ENCODE assay signal across 8 cellular contexts in genomic region chrX:64205441-64205734, GRCh38. TPM values are rescaled to one million over a fixed set of nuclear protein-coding genes. Genes with fewer than 3 reads are reported as not detected.
DNase-seq lines count a peak whose midpoint lies in the region; ATAC-seq and TF ChIP-seq lines count a peak whose summit lies in the region.

Gene AMER1 (minus strand): TSS chrX:64205708. CDS start chrX:64193286, 12,422 bp downstream.

- in situ Hi-C loops in KBM-7 (cut with MboI; ENCODE audit: low pct_unique_long_range_greater_than_20kb, low sequenced_read_pairs), result no loop called here

- H2AFZ ChIP-seq in Loucy (ENCODE audit: low read length), result peak within 1 kb of the TSS; percentile 84

- H3K27ac ChIP-seq in caudate nucleus (ENCODE audit: low read depth, low read length) (peak within 1 kb of the TSS; percentile 89), mesendoderm (ENCODE audit: low read depth, low read length) (peak within 1 kb of the TSS; percentile 66), vagina (peak within 1 kb of the TSS; percentile 88)

- TF ChIP-seq CTCF in Loucy (conservative IDR thresholded peaks at IDR 0.05; ENCODE audit: low read length) (no peak), vagina (IDR thresholded peaks at IDR 0.05) (no peak)

- H3K4me1 ChIP-seq in Loucy (ENCODE audit: insufficient read depth, low read length, poor library complexity, severe bottlenecking), result peaks cover 21% of the 10 kb centered on the region
- H3K4me1 ChIP-seq in mesendoderm (ENCODE audit: control insufficient read depth, low read depth, low read length), result no peaks in the 10 kb centered on the region
- H3K4me1 ChIP-seq in vagina, result peaks cover 12% of the 10 kb centered on the region

- intact Hi-C loops in vagina (cut with DNase I), result no loop called here

- H3K4me2 ChIP-seq in Loucy (ENCODE audit: low read depth, low read length, poor library complexity, severe bottlenecking), result peak within 1 kb of the TSS; percentile 88
- peak within 1 kb of the TSS; percentile 52 for H3K4me2 ChIP-seq in mesendoderm (ENCODE audit: low read length)

- no peak within 1 kb of the TSS for H2BK5ac ChIP-seq in mesendoderm (ENCODE audit: low read length)

- H3K79me1 ChIP-seq in mesendoderm (ENCODE audit: low read length), result no peaks in the 10 kb centered on the region

- no peak within 1 kb of the TSS for H4K8ac ChIP-seq in mesendoderm (ENCODE audit: low read depth, low read length)

- no peak within 1 kb of the TSS for H4K5ac ChIP-seq in mesendoderm (ENCODE audit: low read length)

- H3K4ac ChIP-seq in mesendoderm (ENCODE audit: low read depth, low read length), result no peak within 1 kb of the TSS

- H3K23ac ChIP-seq in mesendoderm (ENCODE audit: low read length), result no peak within 1 kb of the TSS

- H3K56ac ChIP-seq in mesendoderm (ENCODE audit: low read length), result peak within 1 kb of the TSS; percentile 85

- H3K27me3 ChIP-seq in Loucy (ENCODE audit: insufficient read depth, low read length, poor library complexity, severe bottlenecking) (no peaks in the 10 kb centered on the region), mesendoderm (ENCODE audit: insufficient read depth, low read length, poor library complexity) (no peaks in the 10 kb centered on the region), vagina (no peaks in the 10 kb centered on the region)

- no peak within 1 kb of the TSS for H2BK120ac ChIP-seq in mesendoderm (ENCODE audit: low read depth, low read length)

- H3K9me3 ChIP-seq in Loucy (ENCODE audit: insufficient read depth, low read depth, low read length) (no peaks in the 10 kb centered on the region), vagina (no peaks in the 10 kb centered on the region)

- H3F3A ChIP-seq in Loucy (ENCODE audit: low read depth), result peaks cover 3% of the 10 kb centered on the region; the same call in 1 of the 2 replicates

- no peak within 1 kb of the TSS for H2AK5ac ChIP-seq in mesendoderm (ENCODE audit: low read length)

- H3K9ac ChIP-seq in Loucy (ENCODE audit: low read depth, low read length, poor library complexity, severe bottlenecking) (peak within 1 kb of the TSS; percentile 95), mesendoderm (ENCODE audit: low read length) (peak within 1 kb of the TSS; percentile 76)

- DNase-seq in H4 (ENCODE audit: low spot score) (peak; percentile 51), caudate nucleus (lab: John Stamatoyannopoulos, UW) (peak in 2 of 61 donors; percentile 18 to 60), mesendoderm (no peak), vagina (ENCODE audit: extremely low spot score in 2 of 2) (no peak), GM19238 (ENCODE audit: insufficient read length, low spot score) (no peak), KBM-7 (no peak)

- no peaks in the 10 kb centered on the region for H4K20me1 ChIP-seq in Loucy (ENCODE audit: insufficient read depth, low read length, poor library complexity, severe bottlenecking)

- peak; percentile 40 for ATAC-seq in GM18505 (IDR thresholded peaks at IDR 0.05; ENCODE audit: unreplicated experiment)

- H3K79me2 ChIP-seq in Loucy (ENCODE audit: insufficient read depth, low read length) (peaks cover 14% of the 10 kb centered on the region), mesendoderm (ENCODE audit: control insufficient read depth, insufficient read depth, low read length) (no peaks in the 10 kb centered on the region)

- H3K36me3 ChIP-seq in Loucy (ENCODE audit: insufficient read depth, low read length), result no peaks in the 10 kb centered on the region
- no peaks in the 10 kb centered on the region for H3K36me3 ChIP-seq in mesendoderm (ENCODE audit: control insufficient read depth, insufficient read depth, low read length)
- no peaks in the 10 kb centered on the region for H3K36me3 ChIP-seq in vagina

- TF ChIP-seq POLR2A in GM18505 (IDR thresholded peaks at IDR 0.05; ENCODE audit: borderline replicate concordance, extremely low read depth, insufficient read depth, insufficient read length) (no peak), vagina (IDR thresholded peaks at IDR 0.05) (no peak)

- no peaks in the 10 kb centered on the region for H3K9me2 ChIP-seq in Loucy (replicated peaks; ENCODE audit: low read depth, low read length)

- no CpG with 5 or more reads among the region's 29 CpGs for WGBS in mesendoderm (ENCODE audit: extremely low coverage, insufficient coverage, low lambda C conversion rate)

- H3K4me3 ChIP-seq in Loucy (ENCODE audit: low read length, poor library complexity, severe bottlenecking), result peak within 1 kb of the TSS; percentile 84
- H3K4me3 ChIP-seq in mesendoderm (ENCODE audit: low read length), result peak within 1 kb of the TSS; percentile 44
- peak within 1 kb of the TSS; percentile 54 to 64 for H3K4me3 ChIP-seq in vagina

- H2BK15ac ChIP-seq in mesendoderm (replicated peaks; ENCODE audit: low read depth), result no peak within 1 kb of the TSS

- H3K18ac ChIP-seq in mesendoderm (ENCODE audit: low read length), result peak within 1 kb of the TSS; percentile 96

RNA-seq across cellular contexts. Expression of gene AMER1, which starts in this region (rescaled TPM):
- 3.4 and 4.9 TPM in 2 replicates for total RNA-seq in H4 (2014; rRNA removed; shearing (Covaris generic))
- 7.5 TPM for polyA plus RNA-seq in mesendoderm (2013, experiment 1 of 2)
- polyA plus RNA-seq in mesendoderm (2013, experiment 2 of 2), result 7.5 TPM
- 4.9 TPM for total RNA-seq in vagina
